Comparison of ENCODE assay signal across 22 cellular contexts in genomic region chr6:170125447-170126300, GRCh38.
DNase-seq lines count a peak whose midpoint lies in the region; ATAC-seq, FAIRE-seq and TF ChIP-seq lines count a peak whose summit lies in the region.
"Had no signal": no experiment of that assay in that cellular context is flagged by ENCODE, and none has a peak within 500 bp of the region (broad histone marks: within the 10 kb centered on the region; RNA-seq: fewer than 3 reads in every experiment).

No MANE protein-coding gene starts in this region.

- H3K4ac ChIP-seq in trophoblast cell (ENCODE audit: low read depth, low read length), result no peak overlapping the region

- H4K12ac ChIP-seq in trophoblast cell (ENCODE audit: low read depth, low read length), result no peak overlapping the region

- H4K91ac ChIP-seq in trophoblast cell (ENCODE audit: low read depth, low read length), result peak overlapping the region; percentile 42

- H3K27ac ChIP-seq in adrenal gland, result no peak overlapping the region
- no peak overlapping the region for H3K27ac ChIP-seq in trophoblast cell (ENCODE audit: low read depth, low read length)
- H3K27ac ChIP-seq in upper lobe of left lung, result no peak overlapping the region
- H3K27ac ChIP-seq: neutrophil had no signal

- no peak overlapping the region for H2AFZ ChIP-seq in trophoblast cell (ENCODE audit: insufficient read depth, low read length, poor library complexity)

- no peak for FAIRE-seq in HTR-8/SVneo (lab: Jason Lieb, UNC)
- FAIRE-seq: colon, endothelial cell of umbilical vein, GM12892 had no signal

- no peak overlapping the region for H4K8ac ChIP-seq in trophoblast cell (ENCODE audit: low read depth, low read length)

- H2BK120ac ChIP-seq in trophoblast cell (ENCODE audit: insufficient read depth, low read length, poor library complexity), result no peak overlapping the region

- H3K9me3 ChIP-seq in adrenal gland (replicated peaks in 1 of 3) (peaks cover 0 to 10% (median 0%) of the 10 kb centered on the region in 3 donors), trophoblast cell (ENCODE audit: insufficient read depth, low read depth, low read length) (peaks cover 2% of the 10 kb centered on the region), upper lobe of left lung (peaks cover 6 to 12% (median 7%) of the 10 kb centered on the region in 4 donors)
- H3K9me3 ChIP-seq: BE2C, neutrophil had no signal

- no peak overlapping the region for H3K18ac ChIP-seq in trophoblast cell (ENCODE audit: low read length)

- no peaks in the 10 kb centered on the region for H3K27me3 ChIP-seq in adrenal gland
- H3K27me3 ChIP-seq in trophoblast cell (ENCODE audit: insufficient read depth, low read length), result no peaks in the 10 kb centered on the region
- no peaks in the 10 kb centered on the region for H3K27me3 ChIP-seq in upper lobe of left lung
- H3K27me3 ChIP-seq: BE2C, neutrophil had no signal

- no peak overlapping the region for H3K4me2 ChIP-seq in trophoblast cell (ENCODE audit: low read length)

- 83 to 92% (median 86%) methylated on average over 23 to 27 of the region's 27 CpGs for WGBS in adrenal gland, 4 donors
- no CpG with 5 or more reads among the region's 27 CpGs for WGBS in trophoblast cell (ENCODE audit: extremely low coverage, insufficient coverage, insufficient read length)
- 85 to 92% methylated on average over 16 to 27 of the region's 27 CpGs for WGBS in upper lobe of left lung, 2 donors

- H3K79me1 ChIP-seq in trophoblast cell (ENCODE audit: low read length), result peaks cover 5% of the 10 kb centered on the region

- no peak overlapping the region for H3K4me3 ChIP-seq in adrenal gland
- H3K4me3 ChIP-seq in trophoblast cell (ENCODE audit: low read depth, low read length), result no peak overlapping the region
- no peak overlapping the region for H3K4me3 ChIP-seq in upper lobe of left lung

- peak overlapping the region; percentile 13 for H2AK5ac ChIP-seq in trophoblast cell (ENCODE audit: low read length)

- no peak for TF ChIP-seq EP300 in upper lobe of left lung (IDR thresholded peaks at IDR 0.05)

- peak; percentile 35 for DNase-seq in activated CD8-positive, alpha-beta memory T cell treated with anti-CD3 and anti-CD28 coated beads for 24 hours
- DNase-seq in activated CD8-positive, alpha-beta memory T cell treated with anti-CD3 and anti-CD28 coated beads, Interleukin-2, amount 50 U/mL, for 4 hours, result no peak
- DNase-seq in adrenal gland (peak in 5 of 7 donors; percentile 1 to 35 (median 6)), trophoblast cell (no peak), upper lobe of left lung (peak; percentile 12 to 35), HTR-8/SVneo (ENCODE audit: insufficient read length, low spot score) (no peak), UCSD-AML1 (lab: John Stamatoyannopoulos, UW; ENCODE audit: unreplicated experiment) (no peak)
- DNase-seq: activated CD4-positive, alpha-beta T cell treated with anti-CD3 and anti-CD28 coated beads for 1 hour; activated naive CD4-positive, alpha-beta T cell treated with Interleukin-2 at 50 U/mL for 16 hours; BE2C; KG1; NCI-H1048; NCI-H2081 treated with DMSO at 0.1 percent for 48 hours; NCI-H510A; SHP77 treated with DMSO at 0.1 percent for 48 hours; stimulated activated naive CD8-positive, alpha-beta T cell treated with anti-CD3 and anti-CD28 coated beads, Interleukin-15, amount 100 ng/mL, for 72 hours; T-helper 17 cell had no signal

- intact Hi-C loops in adrenal gland (cut with DNase I), result no loop called here

- H3K23ac ChIP-seq in trophoblast cell (ENCODE audit: low read length), result no peak overlapping the region

- H3K4me1 ChIP-seq in adrenal gland (replicated peaks in 1 of 2), result no peaks in the 10 kb centered on the region
- H3K4me1 ChIP-seq in trophoblast cell (ENCODE audit: control insufficient read depth in 1 of 2, insufficient read depth in 2 of 2, low read length in 2 of 2), result peaks cover 11 to 16% of the 10 kb centered on the region in 2 experiments
- peaks cover 0 to 30% (median 13%) of the 10 kb centered on the region in 4 donors for H3K4me1 ChIP-seq in upper lobe of left lung

- no peak for TF ChIP-seq POLR2A in adrenal gland (IDR thresholded peaks at IDR 0.05)
- no peak for TF ChIP-seq POLR2A in upper lobe of left lung (IDR thresholded peaks at IDR 0.05)

- ATAC-seq in upper lobe of left lung (ENCODE audit: low FRiP score in 2 of 2), result no peak
- no peak for ATAC-seq in HG03378 (IDR thresholded peaks at IDR 0.05; ENCODE audit: unreplicated experiment)
- ATAC-seq: stimulated activated naive CD8-positive, alpha-beta T cell treated with anti-CD3 and anti-CD28 coated beads, Interleukin-15, amount 100 ng/mL, for 72 hours; T-helper 17 cell had no signal

- peak overlapping the region; percentile 20 for H3K14ac ChIP-seq in trophoblast cell (ENCODE audit: low read length)

- H3K9ac ChIP-seq in trophoblast cell (ENCODE audit: low read length), result no peak overlapping the region

- TF ChIP-seq CTCF in adrenal gland (IDR thresholded peaks at IDR 0.05) (no peak), upper lobe of left lung (IDR thresholded peaks at IDR 0.05) (no peak)

- H2BK12ac ChIP-seq in trophoblast cell (ENCODE audit: low read length), result peak overlapping the region; percentile 47

- no peak overlapping the region for H2BK5ac ChIP-seq in trophoblast cell (ENCODE audit: low read depth, low read length, poor library complexity)

- H3K79me2 ChIP-seq in trophoblast cell (ENCODE audit: control insufficient read depth, insufficient read depth, low read length, poor library complexity), result no peaks in the 10 kb centered on the region

- H3K36me3 ChIP-seq in adrenal gland (replicated peaks in 1 of 2) (no peaks in the 10 kb centered on the region), trophoblast cell (ENCODE audit: control insufficient read depth in 1 of 2, insufficient read depth in 2 of 2, low read length in 2 of 2) (no peaks in the 10 kb centered on the region), upper lobe of left lung (no peaks in the 10 kb centered on the region)
- H3K36me3 ChIP-seq: BE2C, neutrophil had no signal

Comparison
In these comparisons a context has a peak if more than half of its experiments do, and no peak if none do; other contexts are left out.
1. DNase-seq: peak in activated CD8-positive, alpha-beta memory T cell treated with anti-CD3 and anti-CD28 coated beads for 24 hours (single experiment), adrenal gland (5 of 7) and upper lobe of left lung (2 of 2); none in activated CD8-positive, alpha-beta memory T cell treated with anti-CD3 and anti-CD28 coated beads, Interleukin-2, amount 50 U/mL, for 4 hours (single experiment), trophoblast cell (0 of 2), HTR-8/SVneo (single experiment) and UCSD-AML1 (single experiment).